8 cellular contexts compared by ENCODE assay signal in genomic region chr12:49777800-49778748, GRCh38. TPM values are rescaled to one million over a fixed set of nuclear protein-coding genes. Genes with fewer than 3 reads are reported as not detected.
A peak's percentile ranks its signal among the peaks of the same experiment; 100 is the strongest.
DNase-seq lines count a peak whose midpoint lies in the region; ATAC-seq and TF ChIP-seq lines count a peak whose summit lies in the region.

No MANE protein-coding gene starts in this region.

- H3K9me3 ChIP-seq in mammary epithelial cell (replicated peaks; ENCODE audit: insufficient read depth, low read length): no peaks in the 10 kb centered on the region
- no peaks in the 10 kb centered on the region for H3K9me3 ChIP-seq in right lobe of liver

- intact Hi-C loops in mammary epithelial cell (cut with micrococcal nuclease): loop anchor here (1.0 kb wide), 1 partner anchor 37 kb away; the partner anchor contains the start of gene TMBIM6
- intact Hi-C loops in right lobe of liver (cut with DNase I): loop anchor here in 1 of 2 donors (10.0 kb wide), 1 partner anchor 47 kb away; the partner anchor contains the start of gene NCKAP5L

- TF ChIP-seq CTCF in mammary epithelial cell (conservative IDR thresholded peaks at IDR 0.05 in 1 of 2, IDR thresholded peaks at IDR 0.05 in 1 of 2; ENCODE audit: extremely low read depth in 1 of 2, insufficient read depth in 1 of 2, low read depth in 1 of 2, low read length in 2 of 2): peak; percentile 77 to 88
- TF ChIP-seq CTCF in right lobe of liver (IDR thresholded peaks at IDR 0.05): peak; percentile 61 to 90 (median 89)

- DNase-seq in EL (peak; percentile 42), LoVo (ENCODE audit: low spot score) (peak; percentile 68), mammary epithelial cell (peak; percentile 41), right lobe of liver (peak; percentile 68 to 75 (median 71)), NCI-H2029 (lab: John Stamatoyannopoulos, UW) (no peak)
- DNase-seq in activated CD4-positive, CD25-positive, alpha-beta regulatory T cell treated with anti-CD3 and anti-CD28 coated beads, Interleukin-2, amount 50 U/mL, for 16 hours (ENCODE audit: low read depth, low spot score): peak; percentile 52
- DNase-seq in stimulated activated CD8-positive, alpha-beta memory T cell treated with anti-CD3 and anti-CD28 coated beads, Interleukin-15, amount 100 ng/mL, for 24 hours (ENCODE audit: low read depth): peak; percentile 52

- no peaks in the 10 kb centered on the region for H4K20me1 ChIP-seq in mammary epithelial cell (ENCODE audit: insufficient read depth, low read length)

- no peak overlapping the region for H3K27ac ChIP-seq in mammary epithelial cell (ENCODE audit: insufficient read depth, low read depth, low read length)
- H3K27ac ChIP-seq in right lobe of liver: no peak overlapping the region

- ATAC-seq in right lobe of liver (peak; percentile 91 to 93 (median 93)), HG03135 (IDR thresholded peaks at IDR 0.05; ENCODE audit: unreplicated experiment) (no peak)

- H2AFZ ChIP-seq in mammary epithelial cell (ENCODE audit: low read depth, low read length): peak overlapping the region; percentile 3

- no peaks in the 10 kb centered on the region for H3K36me3 ChIP-seq in mammary epithelial cell (ENCODE audit: insufficient read depth, low read length)
- no peaks in the 10 kb centered on the region for H3K36me3 ChIP-seq in right lobe of liver

- H3K4me3 ChIP-seq in mammary epithelial cell (replicated peaks in 1 of 3; ENCODE audit: insufficient read depth in 1 of 3, low read depth in 2 of 3, low read length in 3 of 3) (no peak overlapping the region), right lobe of liver (no peak overlapping the region)

- peaks cover 15% of the 10 kb centered on the region for H3K4me1 ChIP-seq in mammary epithelial cell (ENCODE audit: insufficient read depth, low read length)
- H3K4me1 ChIP-seq in right lobe of liver: no peaks in the 10 kb centered on the region

- H3K27me3 ChIP-seq in mammary epithelial cell (ENCODE audit: insufficient read depth, low read length) (no peaks in the 10 kb centered on the region), right lobe of liver (no peaks in the 10 kb centered on the region)

- dilution Hi-C loops in mammary epithelial cell (cut with HindIII; ENCODE audit: low sequenced_read_pairs): loop anchor here (5.0 kb wide), 1 partner anchor 59 kb away; no protein-coding TSS in a partner anchor

- BruUV-seq in mammary epithelial cell (replicated peaks; lab: Mats Ljungman, UMichigan): no TSS peak

- 76% methylated on average over 17 of the region's 19 CpGs for WGBS in mammary epithelial cell (ENCODE audit: low coverage, missing lambda C conversion rate)
- 42% methylated on average over 19 of the region's 19 CpGs for WGBS in right lobe of liver (ENCODE audit: insufficient coverage, low coverage, low lambda C conversion rate, missing lambda C conversion rate)

- in situ Hi-C loops in mammary epithelial cell (cut with MboI; ENCODE audit: low sequenced_read_pairs in 2 of 2): loop anchor here in 1 of 2 donors (5.0 kb wide), 1 partner anchor 59 kb away; no protein-coding TSS in a partner anchor

- CTCF ChIA-PET in mammary epithelial cell (lab: Charles Lee; ENCODE audit: low non-redundant PET): interaction anchor here (0.6 to 0.7 kb wide), 4 partner anchors 30 to 296 kb away, joined by 3 to 4 read pairs (median 3); partner anchors contain the start of gene BCDIN3D

- no peak overlapping the region for H3K9ac ChIP-seq in mammary epithelial cell (ENCODE audit: insufficient read depth, low read length)

- no peaks in the 10 kb centered on the region for H3K79me2 ChIP-seq in mammary epithelial cell (ENCODE audit: insufficient read depth, low read length)

- no peak overlapping the region for H3K4me2 ChIP-seq in mammary epithelial cell (ENCODE audit: insufficient read depth, low read depth, low read length)

- TF ChIP-seq POLR2A in right lobe of liver (IDR thresholded peaks at IDR 0.05): no peak

RNA-seq across cellular contexts. Expression of gene TMBIM6, which starts 36.7 kb away (rescaled TPM):
- total RNA-seq in mammary epithelial cell: 100 to 1,000 TPM; 535 to 649 TPM
- 566 TPM for polyA plus RNA-seq in mammary epithelial cell
- 608 TPM for polyA minus RNA-seq in mammary epithelial cell
- total RNA-seq in right lobe of liver: 1,000 to 10,000 TPM in 3 of 6 experiments, 100 to 1,000 TPM in 3; 538 to 1,268 (median 937) TPM

RNA-seq across cellular contexts. Expression of gene NCKAP5L, which starts 50.1 kb away (rescaled TPM):
- total RNA-seq in mammary epithelial cell (10 to 100 TPM; 24.1 to 27.2 TPM), right lobe of liver (1 to 10 TPM; 7.0 to 8.8 (median 7.9) TPM)
- 6.4 TPM for polyA plus RNA-seq in mammary epithelial cell
- polyA minus RNA-seq in mammary epithelial cell: 13.5 TPM
